Comparison of ENCODE assay signal across 8 cellular contexts in the genomic region with DNA sequence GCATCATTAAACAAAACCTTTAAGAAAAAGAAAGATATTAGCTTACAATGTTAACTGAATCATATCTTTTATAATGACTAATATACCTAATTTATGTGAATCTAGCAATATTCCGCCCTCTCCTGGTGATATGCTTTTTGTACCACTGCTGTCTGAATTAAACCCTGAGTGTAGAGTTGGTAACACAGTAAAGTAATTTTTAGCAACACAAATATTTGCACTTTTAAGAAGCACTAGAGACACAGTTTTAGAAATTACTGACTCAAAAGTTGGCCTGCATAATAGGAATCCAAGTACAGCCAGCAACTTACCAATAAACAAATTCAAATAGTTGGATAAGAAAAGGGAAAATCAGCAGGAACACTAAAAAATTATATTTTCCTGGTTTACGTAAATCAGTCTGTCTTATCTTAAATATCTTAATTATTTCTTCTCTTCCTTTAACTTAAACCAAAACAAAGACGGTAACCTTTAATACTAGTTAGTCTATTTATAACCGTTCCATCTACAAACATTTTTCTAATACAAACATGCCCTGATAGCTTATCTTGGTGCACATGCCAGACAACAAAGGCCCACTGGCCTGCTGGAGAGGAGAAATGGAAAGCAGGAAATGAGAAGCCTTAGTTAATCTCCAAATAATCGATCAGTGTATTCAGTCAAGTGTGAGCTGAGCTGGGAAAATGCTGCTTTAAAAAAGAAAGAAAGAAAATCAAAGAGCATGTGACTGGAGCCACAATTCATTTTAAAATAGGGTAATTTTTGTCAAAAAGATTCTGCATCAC.
DNase-seq lines count a peak whose midpoint lies in the region; ATAC-seq and TF ChIP-seq lines count a peak whose summit lies in the region.

No MANE protein-coding gene starts in this region.

- TF ChIP-seq POLR2A in tibial nerve (IDR thresholded peaks at IDR 0.05) = no peak

- CTCF ChIA-PET in WTC11 (lab: Charles Lee) = interaction anchor here (1.2 to 3.8 kb wide), 3 partner anchors 10 to 193 kb away, joined by 3 to 19 read pairs (median 6); no protein-coding TSS in a partner anchor

- DNase-seq in DMS 273 (lab: John Stamatoyannopoulos, UW; ENCODE audit: unreplicated experiment) (peak; percentile 15), DMS 273 treated with DMSO at 0.1 percent for 48 hours (lab: John Stamatoyannopoulos, UW) (no peak), WTC11 (ENCODE audit: low spot score) (no peak), hepatocyte (ENCODE audit: low spot score) (peak; percentile 33), tibial nerve (ENCODE audit: low spot score in 2 of 2) (peak in 1 of 2 donors; percentile 74), NCI-H1417 treated with DMSO at 0.1 percent for 48 hours (lab: John Stamatoyannopoulos, UW) (no peak)
- DNase-seq in activated naive CD8-positive, alpha-beta T cell treated with anti-CD3 and anti-CD28 coated beads, Interleukin-2, amount 50 U/mL, for 24 hours = no peak

- H3K36me3 Mint-ChIP-seq in WTC11 = no peaks in the 10 kb centered on the region
- H3K36me3 Mint-ChIP-seq in activated naive CD8-positive, alpha-beta T cell treated with anti-CD3 and anti-CD28 coated beads, Interleukin-2, amount 50 U/mL, for 24 hours (ENCODE audit: low read depth) = no peaks in the 10 kb centered on the region

- no peaks in the 10 kb centered on the region for H3K9me3 Mint-ChIP-seq in WTC11
- H3K9me3 Mint-ChIP-seq in activated naive CD8-positive, alpha-beta T cell treated with anti-CD3 and anti-CD28 coated beads, Interleukin-2, amount 50 U/mL, for 24 hours = no peaks in the 10 kb centered on the region

- no peak for TF ChIP-seq EP300 in tibial nerve (IDR thresholded peaks at IDR 0.05)

- no peak overlapping the region for H3K4me3 Mint-ChIP-seq in WTC11
- no peak overlapping the region for H3K4me3 Mint-ChIP-seq in activated naive CD8-positive, alpha-beta T cell treated with anti-CD3 and anti-CD28 coated beads, Interleukin-2, amount 50 U/mL, for 24 hours

- H2AFZ ChIP-seq in hepatocyte = no peak overlapping the region

- TF ChIP-seq CTCF in WTC11 (IDR thresholded peaks at IDR 0.05) = no peak
- peak; percentile 52 for TF ChIP-seq CTCF in hepatocyte (IDR thresholded peaks at IDR 0.05; ENCODE audit: poor library complexity)
- peak in 4 of 5 experiments; percentile 15 to 51 (median 40) for TF ChIP-seq CTCF in tibial nerve (IDR thresholded peaks at IDR 0.05)

- no peaks in the 10 kb centered on the region for H3K9me2 ChIP-seq in hepatocyte (replicated peaks; ENCODE audit: insufficient read depth)

- H3K79me2 ChIP-seq in hepatocyte = peaks cover 83% of the 10 kb centered on the region

- POLR2A ChIA-PET in WTC11 (lab: Charles Lee) = interaction anchor here (0.5 kb wide), 1 partner anchor 85 kb away, joined by 5 read pairs; no protein-coding TSS in a partner anchor

- no peaks in the 10 kb centered on the region for H3K27me3 ChIP-seq in hepatocyte
- no peaks in the 10 kb centered on the region for H3K27me3 ChIP-seq in tibial nerve

- H3K4me1 ChIP-seq in hepatocyte (ENCODE audit: insufficient read depth) = peaks cover 8% of the 10 kb centered on the region
- H3K4me1 ChIP-seq in tibial nerve = peaks cover 0 to 26% (median 6%) of the 10 kb centered on the region in 4 donors

- H4K20me1 ChIP-seq in hepatocyte (ENCODE audit: insufficient read depth, poor library complexity, severe bottlenecking) = no peaks in the 10 kb centered on the region

- peak overlapping the region; percentile 37 for H3K4me2 ChIP-seq in hepatocyte

- H3K36me3 ChIP-seq in hepatocyte (replicated peaks; ENCODE audit: insufficient read depth, low read depth) (no peaks in the 10 kb centered on the region), tibial nerve (no peaks in the 10 kb centered on the region)

- H3K27ac ChIP-seq in hepatocyte (peak overlapping the region; percentile 71), tibial nerve (peak overlapping the region in 3 of 4 donors; percentile 34 to 67 (median 63))

- peak overlapping the region; percentile 72 for H3K27ac Mint-ChIP-seq in WTC11
- H3K27ac Mint-ChIP-seq in activated naive CD8-positive, alpha-beta T cell treated with anti-CD3 and anti-CD28 coated beads, Interleukin-2, amount 50 U/mL, for 24 hours = no peak overlapping the region

- 0 out of 2 replicates have a peak, but pooled peaks have one; percentile 39 for ATAC-seq in WTC11
- no peak for ATAC-seq in GM21423 (IDR thresholded peaks at IDR 0.05; ENCODE audit: unreplicated experiment)
- no peak for ATAC-seq in activated naive CD8-positive, alpha-beta T cell treated with anti-CD3 and anti-CD28 coated beads, Interleukin-2, amount 50 U/mL, for 24 hours

- no peaks in the 10 kb centered on the region for H3K9me3 ChIP-seq in hepatocyte (ENCODE audit: low read depth)
- H3K9me3 ChIP-seq in tibial nerve = no peaks in the 10 kb centered on the region

- peaks cover 27% of the 10 kb centered on the region for H3K4me1 Mint-ChIP-seq in WTC11
- H3K4me1 Mint-ChIP-seq in activated naive CD8-positive, alpha-beta T cell treated with anti-CD3 and anti-CD28 coated beads, Interleukin-2, amount 50 U/mL, for 24 hours = peaks cover 3% of the 10 kb centered on the region

- H3K4me3 ChIP-seq in hepatocyte (no peak overlapping the region), tibial nerve (no peak overlapping the region)

- 33% methylated on average over 5 of the region's 5 CpGs for WGBS in hepatocyte (ENCODE audit: low lambda C conversion rate, missing lambda C conversion rate)
- WGBS in tibial nerve, 2 donors = 22 to 27% methylated on average over 5 of the region's 5 CpGs

- no peaks in the 10 kb centered on the region for H3K27me3 Mint-ChIP-seq in WTC11 (ENCODE audit: low read depth)
- H3K27me3 Mint-ChIP-seq in activated naive CD8-positive, alpha-beta T cell treated with anti-CD3 and anti-CD28 coated beads, Interleukin-2, amount 50 U/mL, for 24 hours = no peaks in the 10 kb centered on the region

TF ChIP-seq in WTC11, 78 proteins besides CTCF, POLR2A, EP300 and RAD21 (continues in another document):
- TF ChIP-seq FOXP1 (CRISPR knock-in tag; IDR thresholded peaks at IDR 0.05; ENCODE audit: borderline replicate concordance) = no peak
- TF ChIP-seq CREM (CRISPR knock-in tag; IDR thresholded peaks at IDR 0.05) = no peak
- TF ChIP-seq ATF1 (CRISPR knock-in tag; IDR thresholded peaks at IDR 0.05) = no peak
- TF ChIP-seq, protein P1, sequence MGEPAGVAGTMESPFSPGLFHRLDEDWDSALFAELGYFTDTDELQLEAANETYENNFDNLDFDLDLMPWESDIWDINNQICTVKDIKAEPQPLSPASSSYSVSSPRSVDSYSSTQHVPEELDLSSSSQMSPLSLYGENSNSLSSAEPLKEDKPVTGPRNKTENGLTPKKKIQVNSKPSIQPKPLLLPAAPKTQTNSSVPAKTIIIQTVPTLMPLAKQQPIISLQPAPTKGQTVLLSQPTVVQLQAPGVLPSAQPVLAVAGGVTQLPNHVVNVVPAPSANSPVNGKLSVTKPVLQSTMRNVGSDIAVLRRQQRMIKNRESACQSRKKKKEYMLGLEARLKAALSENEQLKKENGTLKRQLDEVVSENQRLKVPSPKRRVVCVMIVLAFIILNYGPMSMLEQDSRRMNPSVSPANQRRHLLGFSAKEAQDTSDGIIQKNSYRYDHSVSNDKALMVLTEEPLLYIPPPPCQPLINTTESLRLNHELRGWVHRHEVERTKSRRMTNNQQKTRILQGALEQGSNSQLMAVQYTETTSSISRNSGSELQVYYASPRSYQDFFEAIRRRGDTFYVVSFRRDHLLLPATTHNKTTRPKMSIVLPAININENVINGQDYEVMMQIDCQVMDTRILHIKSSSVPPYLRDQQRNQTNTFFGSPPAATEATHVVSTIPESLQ (CRISPR knock-in tag; IDR thresholded peaks at IDR 0.05) = no peak
- TF ChIP-seq, protein P2, sequence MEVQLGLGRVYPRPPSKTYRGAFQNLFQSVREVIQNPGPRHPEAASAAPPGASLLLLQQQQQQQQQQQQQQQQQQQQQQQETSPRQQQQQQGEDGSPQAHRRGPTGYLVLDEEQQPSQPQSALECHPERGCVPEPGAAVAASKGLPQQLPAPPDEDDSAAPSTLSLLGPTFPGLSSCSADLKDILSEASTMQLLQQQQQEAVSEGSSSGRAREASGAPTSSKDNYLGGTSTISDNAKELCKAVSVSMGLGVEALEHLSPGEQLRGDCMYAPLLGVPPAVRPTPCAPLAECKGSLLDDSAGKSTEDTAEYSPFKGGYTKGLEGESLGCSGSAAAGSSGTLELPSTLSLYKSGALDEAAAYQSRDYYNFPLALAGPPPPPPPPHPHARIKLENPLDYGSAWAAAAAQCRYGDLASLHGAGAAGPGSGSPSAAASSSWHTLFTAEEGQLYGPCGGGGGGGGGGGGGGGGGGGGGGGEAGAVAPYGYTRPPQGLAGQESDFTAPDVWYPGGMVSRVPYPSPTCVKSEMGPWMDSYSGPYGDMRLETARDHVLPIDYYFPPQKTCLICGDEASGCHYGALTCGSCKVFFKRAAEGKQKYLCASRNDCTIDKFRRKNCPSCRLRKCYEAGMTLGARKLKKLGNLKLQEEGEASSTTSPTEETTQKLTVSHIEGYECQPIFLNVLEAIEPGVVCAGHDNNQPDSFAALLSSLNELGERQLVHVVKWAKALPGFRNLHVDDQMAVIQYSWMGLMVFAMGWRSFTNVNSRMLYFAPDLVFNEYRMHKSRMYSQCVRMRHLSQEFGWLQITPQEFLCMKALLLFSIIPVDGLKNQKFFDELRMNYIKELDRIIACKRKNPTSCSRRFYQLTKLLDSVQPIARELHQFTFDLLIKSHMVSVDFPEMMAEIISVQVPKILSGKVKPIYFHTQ (CRISPR knock-in tag; IDR thresholded peaks at IDR 0.05) = no peak
- TF ChIP-seq NR2C2 (CRISPR knock-in tag; IDR thresholded peaks at IDR 0.05) = no peak
- TF ChIP-seq, protein P3, sequence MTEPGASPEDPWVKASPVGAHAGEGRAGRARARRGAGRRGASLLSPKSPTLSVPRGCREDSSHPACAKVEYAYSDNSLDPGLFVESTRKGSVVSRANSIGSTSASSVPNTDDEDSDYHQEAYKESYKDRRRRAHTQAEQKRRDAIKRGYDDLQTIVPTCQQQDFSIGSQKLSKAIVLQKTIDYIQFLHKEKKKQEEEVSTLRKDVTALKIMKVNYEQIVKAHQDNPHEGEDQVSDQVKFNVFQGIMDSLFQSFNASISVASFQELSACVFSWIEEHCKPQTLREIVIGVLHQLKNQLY (CRISPR knock-in tag; IDR thresholded peaks at IDR 0.05) = no peak
- no peak for TF ChIP-seq OVOL2 (CRISPR knock-in tag; IDR thresholded peaks at IDR 0.05; ENCODE audit: borderline replicate concordance)
- TF ChIP-seq, protein P4, sequence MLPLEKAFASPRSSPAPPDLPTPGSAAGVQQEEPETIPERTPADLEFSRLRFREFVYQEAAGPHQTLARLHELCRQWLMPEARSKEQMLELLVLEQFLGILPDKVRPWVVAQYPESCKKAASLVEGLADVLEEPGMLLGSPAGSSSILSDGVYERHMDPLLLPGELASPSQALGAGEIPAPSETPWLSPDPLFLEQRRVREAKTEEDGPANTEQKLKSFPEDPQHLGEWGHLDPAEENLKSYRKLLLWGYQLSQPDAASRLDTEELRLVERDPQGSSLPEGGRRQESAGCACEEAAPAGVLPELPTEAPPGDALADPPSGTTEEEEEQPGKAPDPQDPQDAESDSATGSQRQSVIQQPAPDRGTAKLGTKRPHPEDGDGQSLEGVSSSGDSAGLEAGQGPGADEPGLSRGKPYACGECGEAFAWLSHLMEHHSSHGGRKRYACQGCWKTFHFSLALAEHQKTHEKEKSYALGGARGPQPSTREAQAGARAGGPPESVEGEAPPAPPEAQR (CRISPR knock-in tag; IDR thresholded peaks at IDR 0.05) = no peak
- no peak for TF ChIP-seq NFYB (CRISPR knock-in tag; conservative IDR thresholded peaks at IDR 0.05; ENCODE audit: low read depth)

Comparison
In these comparisons a context has a peak if more than half of its experiments do, and no peak if none do; other contexts are left out.
1. DNase-seq: peak in DMS 273 (single experiment) and hepatocyte (single experiment); none in DMS 273 treated with DMSO at 0.1 percent for 48 hours (single experiment), WTC11 (single experiment), activated naive CD8-positive, alpha-beta T cell treated with anti-CD3 and anti-CD28 coated beads, Interleukin-2, amount 50 U/mL, for 24 hours (single experiment) and NCI-H1417 treated with DMSO at 0.1 percent for 48 hours (single experiment).